In genomic region chr11:134980819-134981710, GRCh38 we compare ENCODE assay signal across 25 cellular contexts.
"Had no signal": no experiment of that assay in that cellular context is flagged by ENCODE, and none has a peak within 500 bp of the region (broad histone marks: within the 10 kb centered on the region; RNA-seq: fewer than 3 reads in every experiment).

No MANE protein-coding gene starts in this region.

- DNase-seq: activated CD4-positive, alpha-beta T cell treated with anti-CD3 and anti-CD28 coated beads for 48 hours; activated CD4-positive, alpha-beta T cell treated with anti-CD3 and anti-CD28 coated beads, Interleukin-2, amount 50 U/mL, for 4 hours; activated CD4-positive, CD25-positive, alpha-beta regulatory T cell treated with anti-CD3 and anti-CD28 coated beads, Interleukin-2, amount 50 U/mL, for 72 hours; activated CD8-positive, alpha-beta memory T cell treated with anti-CD3 and anti-CD28 coated beads, Interleukin-2, amount 50 U/mL, for 48 hours; activated CD8-positive, alpha-beta T cell treated with anti-CD3 and anti-CD28 coated beads, Interleukin-2, amount 10 ng/mL, durations not matched to agents 7 days and 5 days; activated T-cell treated with anti-CD3 and anti-CD28 coated beads, Interleukin-2, amount 50 U/mL, for 1 hour; body of pancreas; MG63; MV-4-11; NCI-H1092 treated with DMSO at 0.1 percent for 48 hours; NCI-H1417 treated with DMSO at 0.1 percent for 48 hours; NCI-H1694; NCI-H2029; NCI-H345; NCI-H510A treated with DMSO at 0.1 percent for 48 hours; NCI-H69; Peyer's patch; SHP77 had no signal

- ATAC-seq: activated CD8-positive, alpha-beta T cell treated with anti-CD3 and anti-CD28 coated beads, Interleukin-2, amount 10 ng/mL, durations not matched to agents 7 days and 5 days; body of pancreas; SK-N-SH treated with all-trans-retinoic acid at 6 μM for 48 hours had no signal

- H3K27me3 ChIP-seq: ascending aorta, body of pancreas, MG63, Peyer's patch, SJSA1 had no signal

- H3K36me3 Mint-ChIP-seq: activated naive CD4-positive, alpha-beta T cell treated with anti-CD3 and anti-CD28 coated beads, Interleukin-2, amount 50 U/mL, for 24 hours; WTC11 had no signal

- H3K4me1 ChIP-seq: ascending aorta, body of pancreas, SJSA1 had no signal

- H3K9me3 Mint-ChIP-seq: activated naive CD4-positive, alpha-beta T cell treated with anti-CD3 and anti-CD28 coated beads, Interleukin-2, amount 50 U/mL, for 24 hours; T-helper 1 cell treated with Interleukin-12 subunit alpha and Interleukin-12 subunit beta and Interleukin-4 antibody, amounts not matched to agents 30 μg/mL and 1 μg/mL, for 36 hours had no signal

- H3K4me3 ChIP-seq: ascending aorta, body of pancreas, MG63, Peyer's patch, SJSA1 had no signal

- H3K36me3 ChIP-seq: ascending aorta, MG63, Peyer's patch, SJSA1 had no signal

- H3K4me3 Mint-ChIP-seq: activated CD8-positive, alpha-beta T cell treated with anti-CD3 and anti-CD28 coated beads, Interleukin-2, amount 10 ng/mL, durations not matched to agents 7 days and 5 days; activated naive CD4-positive, alpha-beta T cell treated with anti-CD3 and anti-CD28 coated beads, Interleukin-2, amount 50 U/mL, for 24 hours; T-helper 1 cell treated with Interleukin-12 subunit alpha and Interleukin-12 subunit beta and Interleukin-4 antibody, amounts not matched to agents 30 μg/mL and 1 μg/mL, for 36 hours; WTC11 had no signal

- H3K27ac Mint-ChIP-seq: activated CD8-positive, alpha-beta T cell treated with anti-CD3 and anti-CD28 coated beads, Interleukin-2, amount 10 ng/mL, durations not matched to agents 7 days and 5 days; activated naive CD4-positive, alpha-beta T cell treated with anti-CD3 and anti-CD28 coated beads, Interleukin-2, amount 50 U/mL, for 24 hours; T-helper 1 cell treated with Interleukin-12 subunit alpha and Interleukin-12 subunit beta and Interleukin-4 antibody, amounts not matched to agents 30 μg/mL and 1 μg/mL, for 36 hours had no signal

- H3K9me3 ChIP-seq: ascending aorta, body of pancreas, MG63, Peyer's patch, SJSA1 had no signal

- H3K27ac ChIP-seq: ascending aorta, body of pancreas, Peyer's patch, RWPE1, SJSA1 had no signal
